19 cellular contexts compared by ENCODE assay signal in the genomic region with DNA sequence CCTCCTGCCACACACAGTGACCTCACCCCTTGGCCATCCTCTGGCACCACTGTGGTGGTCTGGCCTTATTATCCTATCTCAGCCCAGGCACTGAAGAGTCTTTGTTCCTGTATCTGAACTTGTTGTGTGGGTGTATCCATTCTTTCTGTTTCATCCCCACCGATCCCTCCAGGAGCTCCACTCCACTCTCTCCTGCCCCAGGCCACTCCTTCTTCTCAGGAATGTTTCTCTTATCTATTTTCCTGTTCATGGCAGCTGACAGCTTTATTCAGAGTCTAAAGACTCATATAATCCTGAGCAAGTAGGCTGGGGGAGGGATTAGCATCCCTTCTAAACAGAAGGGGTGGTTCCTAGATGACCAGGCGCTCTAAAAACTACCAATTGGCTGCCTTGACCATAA.
DNase-seq lines count a peak whose midpoint lies in the region; ATAC-seq and TF ChIP-seq lines count a peak whose summit lies in the region.
"Had no signal": no experiment of that assay in that cellular context is flagged by ENCODE, and none has a peak within 500 bp of the region (broad histone marks: within the 10 kb centered on the region; RNA-seq: fewer than 3 reads in every experiment).

No MANE protein-coding gene starts in this region.

- no peak overlapping the region for H4K91ac ChIP-seq in trophoblast cell (ENCODE audit: low read depth, low read length)

- no peak overlapping the region for H2BK5ac ChIP-seq in trophoblast cell (ENCODE audit: low read depth, low read length, poor library complexity)

- H3K79me1 ChIP-seq in trophoblast cell (ENCODE audit: low read length): no peaks in the 10 kb centered on the region

- peak; percentile 2 for DNase-seq in Daoy (ENCODE audit: low read depth)
- DNase-seq in WERI-Rb-1: peak; percentile 75
- peak; percentile 50 for DNase-seq in iPS-NIHi7 (ENCODE audit: extremely low spot score)
- peak in 1 of 2 donors; percentile 1 for DNase-seq in trophoblast cell
- DNase-seq in NCI-H2029 treated with DMSO at 0.1 percent for 48 hours (lab: John Stamatoyannopoulos, UW): no peak
- no peak for DNase-seq in occipital lobe (lab: John Stamatoyannopoulos, UW)
- DNase-seq in inferior parietal cortex (ENCODE audit: extremely low spot score): no peak
- DNase-seq: activated CD4-positive, alpha-beta memory T cell treated with anti-CD3 and anti-CD28 coated beads for 36 hours; activated CD4-positive, CD25-positive, alpha-beta regulatory T cell; activated effector memory CD4-positive, alpha-beta T cell treated with anti-CD3 and anti-CD28 coated beads, Interleukin-2, amount 50 U/mL, for 16 hours; BE2C; DND-41; GM23248; NCI-H1930; right cardiac atrium; stomach; transverse colon had no signal

- H3K14ac ChIP-seq in trophoblast cell (ENCODE audit: low read length): no peak overlapping the region

- H3K79me2 ChIP-seq in trophoblast cell (ENCODE audit: control insufficient read depth, insufficient read depth, low read length, poor library complexity): no peaks in the 10 kb centered on the region

- H3K27ac ChIP-seq in WERI-Rb-1: peak overlapping the region; percentile 61
- no peak overlapping the region for H3K27ac ChIP-seq in trophoblast cell (ENCODE audit: low read depth, low read length)
- H3K27ac ChIP-seq: GM23248, SK-N-MC, stomach, transverse colon had no signal

- peaks cover 10% of the 10 kb centered on the region for H3K9me3 ChIP-seq in WERI-Rb-1 (ENCODE audit: severe bottlenecking)
- H3K9me3 ChIP-seq in trophoblast cell (ENCODE audit: insufficient read depth, low read depth, low read length): no peaks in the 10 kb centered on the region
- H3K9me3 ChIP-seq: BE2C, transverse colon had no signal

- H3K4me3 ChIP-seq in WERI-Rb-1 (ENCODE audit: low read depth, low read length) (peak overlapping the region; percentile 8), trophoblast cell (ENCODE audit: low read depth, low read length) (no peak overlapping the region)
- H3K4me3 ChIP-seq: GM23248, SK-N-MC, stomach, transverse colon had no signal

- H3K9ac ChIP-seq in trophoblast cell (ENCODE audit: low read length): no peak overlapping the region
- H3K9ac ChIP-seq: GM23248 had no signal

- H3K23ac ChIP-seq in trophoblast cell (ENCODE audit: low read length): no peak overlapping the region

- no peak for ATAC-seq in HG03097 (IDR thresholded peaks at IDR 0.05; ENCODE audit: low FRiP score, unreplicated experiment)
- ATAC-seq: right cardiac atrium had no signal

- no peak overlapping the region for H2AFZ ChIP-seq in trophoblast cell (ENCODE audit: insufficient read depth, low read length, poor library complexity)
- H2AFZ ChIP-seq: GM23248 had no signal

- H3K4me1 ChIP-seq in trophoblast cell (ENCODE audit: control insufficient read depth in 1 of 2, insufficient read depth in 2 of 2, low read length in 2 of 2): peaks cover 0 to 2% of the 10 kb centered on the region in 2 experiments
- H3K4me1 ChIP-seq: BE2C, stomach, transverse colon had no signal

- no CpG with 5 or more reads among the region's 2 CpGs for WGBS in trophoblast cell (ENCODE audit: extremely low coverage, insufficient coverage, insufficient read length)

- H3K36me3 ChIP-seq in WERI-Rb-1 (no peaks in the 10 kb centered on the region), trophoblast cell (ENCODE audit: control insufficient read depth in 1 of 2, insufficient read depth in 2 of 2, low read length in 2 of 2) (no peaks in the 10 kb centered on the region)
- H3K36me3 ChIP-seq: BE2C, stomach, transverse colon had no signal

- TF ChIP-seq CTCF in WERI-Rb-1 (IDR thresholded peaks at IDR 0.05; ENCODE audit: low read depth, low read length): no peak

- no peak overlapping the region for H2BK120ac ChIP-seq in trophoblast cell (ENCODE audit: insufficient read depth, low read length, poor library complexity)

- H4K12ac ChIP-seq in trophoblast cell (ENCODE audit: low read depth, low read length): no peak overlapping the region

- H2BK12ac ChIP-seq in trophoblast cell (ENCODE audit: low read length): no peak overlapping the region

- H3K27me3 ChIP-seq in WERI-Rb-1 (ENCODE audit: insufficient read depth, low read depth, severe bottlenecking) (no peaks in the 10 kb centered on the region), trophoblast cell (ENCODE audit: insufficient read depth, low read length) (no peaks in the 10 kb centered on the region)
- H3K27me3 ChIP-seq: BE2C, stomach, transverse colon had no signal

- H4K8ac ChIP-seq in trophoblast cell (ENCODE audit: low read depth, low read length): no peak overlapping the region

- no peak overlapping the region for H3K18ac ChIP-seq in trophoblast cell (ENCODE audit: low read length)

- H2AK5ac ChIP-seq in trophoblast cell (ENCODE audit: low read length): no peak overlapping the region

- H3K4me2 ChIP-seq in trophoblast cell (ENCODE audit: low read length): peak overlapping the region; percentile 34

- H3K4ac ChIP-seq in trophoblast cell (ENCODE audit: low read depth, low read length): no peak overlapping the region

Comparison
In these comparisons a context has a peak if more than half of its experiments do, and no peak if none do; other contexts are left out.
1. DNase-seq: peak in Daoy (single experiment), WERI-Rb-1 (single experiment) and iPS-NIHi7 (single experiment); none in NCI-H2029 treated with DMSO at 0.1 percent for 48 hours (single experiment), occipital lobe (single experiment) and inferior parietal cortex (single experiment).